Comparison of ENCODE assay signal across 9 cellular contexts in the genomic region with DNA sequence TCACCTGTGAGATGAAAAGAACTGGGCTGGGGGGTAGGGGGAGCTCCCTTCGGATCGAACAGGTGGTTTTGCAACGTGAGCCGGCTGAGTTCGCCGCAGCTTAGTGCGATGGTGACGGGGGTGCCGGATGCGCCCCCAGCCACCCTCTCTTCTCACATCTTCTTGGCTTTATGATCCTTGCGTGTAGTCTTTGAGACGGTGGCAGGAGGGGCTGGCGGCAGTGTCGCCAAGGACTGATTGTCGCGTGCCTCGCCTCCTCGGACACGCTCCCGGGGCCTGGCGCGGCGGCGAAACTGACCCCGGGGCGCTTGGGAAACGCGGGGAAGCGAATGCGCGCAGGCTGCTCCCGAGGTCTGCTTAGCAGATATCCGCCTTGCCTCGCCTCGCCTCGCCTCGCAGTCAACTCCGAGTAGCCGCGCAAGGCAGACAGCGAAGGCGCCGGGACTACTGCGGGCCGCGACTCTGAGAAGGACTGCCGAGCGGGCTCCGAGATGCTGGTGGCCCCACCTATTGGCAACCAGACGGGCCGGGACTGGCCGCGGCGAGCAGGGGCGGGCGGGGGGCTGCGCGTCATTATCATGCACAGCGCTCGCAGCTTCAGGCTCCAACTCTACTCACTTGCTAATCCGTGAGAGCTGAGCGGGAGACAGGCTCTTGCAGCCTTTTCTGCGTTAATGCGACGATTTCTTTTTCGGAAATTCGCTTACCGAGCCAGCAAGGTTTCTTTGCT. TPM values are rescaled to one million over a fixed set of nuclear protein-coding genes. Genes with fewer than 3 reads are reported as not detected.
DNase-seq lines count a peak whose midpoint lies in the region; ATAC-seq and TF ChIP-seq lines count a peak whose summit lies in the region.
"Had no signal": no experiment of that assay in that cellular context is flagged by ENCODE, and none has a peak within 500 bp of the region (broad histone marks: within the 10 kb centered on the region; RNA-seq: fewer than 3 reads in every experiment).

No MANE protein-coding gene starts in this region.

- H3K9me3 ChIP-seq in esophagus squamous epithelium, result no peaks in the 10 kb centered on the region

- peaks cover 0 to 74% (median 5%) of the 10 kb centered on the region in 4 donors for H3K27me3 ChIP-seq in esophagus squamous epithelium

- peaks cover 0 to 4% of the 10 kb centered on the region in 2 donors for H3K36me3 Mint-ChIP-seq in activated T-cell treated with anti-CD3 and anti-CD28 coated beads, Interleukin-2, amount 50 U/mL, for 72 hours (ENCODE audit: insufficient read depth in 2 of 2)

- H3K4me1 Mint-ChIP-seq in activated T-cell treated with anti-CD3 and anti-CD28 coated beads, Interleukin-2, amount 50 U/mL, for 72 hours (ENCODE audit: low read depth), result peaks cover 8% of the 10 kb centered on the region

- no peak for ATAC-seq in activated T-cell treated with anti-CD3 and anti-CD28 coated beads, Interleukin-2, amount 50 U/mL, for 72 hours (replicated peaks in 1 of 2)
- ATAC-seq in GM18907 (IDR thresholded peaks at IDR 0.05; ENCODE audit: unreplicated experiment), result no peak

- peak overlapping the region; percentile 11 to 61 (median 43) for H3K4me3 ChIP-seq in esophagus squamous epithelium

- peak overlapping the region; percentile 15 to 47 for H3K4me3 Mint-ChIP-seq in activated T-cell treated with anti-CD3 and anti-CD28 coated beads, Interleukin-2, amount 50 U/mL, for 72 hours

- intact Hi-C loops in esophagus squamous epithelium (cut with DNase I), result no loop called here

- WGBS in esophagus squamous epithelium, 2 donors, result 5 to 13% methylated on average over 17 to 24 of the region's 68 CpGs

- peaks cover 33% of the 10 kb centered on the region for H3K27me3 Mint-ChIP-seq in activated T-cell treated with anti-CD3 and anti-CD28 coated beads, Interleukin-2, amount 50 U/mL, for 72 hours (ENCODE audit: low read depth)

- H3K27ac ChIP-seq in esophagus squamous epithelium, result no peak overlapping the region

- no peak for TF ChIP-seq POLR2A in esophagus squamous epithelium (IDR thresholded peaks at IDR 0.05)

- H3K27ac Mint-ChIP-seq in activated T-cell treated with anti-CD3 and anti-CD28 coated beads, Interleukin-2, amount 50 U/mL, for 72 hours, result no peak overlapping the region

- no peak for TF ChIP-seq CTCF in esophagus squamous epithelium (IDR thresholded peaks at IDR 0.05)

- peaks cover 11 to 29% (median 23%) of the 10 kb centered on the region in 3 donors for H3K4me1 ChIP-seq in esophagus squamous epithelium

- no peaks in the 10 kb centered on the region for H3K9me3 Mint-ChIP-seq in activated T-cell treated with anti-CD3 and anti-CD28 coated beads, Interleukin-2, amount 50 U/mL, for 72 hours

- DNase-seq in activated T-cell treated with anti-CD3 and anti-CD28 coated beads, Interleukin-2, amount 50 U/mL, for 72 hours, result no peak
- no peak for DNase-seq in activated T-cell treated with anti-CD3 and anti-CD28 coated beads, Interleukin-2, amount 50 U/mL, for 48 hours
- DNase-seq in esophagus squamous epithelium (lab: John Stamatoyannopoulos, UW), result no peak
- DNase-seq in mucosa of gallbladder (ENCODE audit: low spot score), result peak; percentile 14
- no peak for DNase-seq in NCI-H2196 treated with DMSO at 0.1 percent for 48 hours (lab: John Stamatoyannopoulos, UW; ENCODE audit: unreplicated experiment)
- DNase-seq in activated CD8-positive, alpha-beta memory T cell treated with anti-CD3 and anti-CD28 coated beads for 24 hours, result no peak
- DNase-seq: DND-41 had no signal

- H3K36me3 ChIP-seq in esophagus squamous epithelium, result no peaks in the 10 kb centered on the region

TF ChIP-seq in PFSK-1, 5 proteins besides CTCF, POLR2A, EP300 and RAD21:
- TF ChIP-seq, protein P1, sequence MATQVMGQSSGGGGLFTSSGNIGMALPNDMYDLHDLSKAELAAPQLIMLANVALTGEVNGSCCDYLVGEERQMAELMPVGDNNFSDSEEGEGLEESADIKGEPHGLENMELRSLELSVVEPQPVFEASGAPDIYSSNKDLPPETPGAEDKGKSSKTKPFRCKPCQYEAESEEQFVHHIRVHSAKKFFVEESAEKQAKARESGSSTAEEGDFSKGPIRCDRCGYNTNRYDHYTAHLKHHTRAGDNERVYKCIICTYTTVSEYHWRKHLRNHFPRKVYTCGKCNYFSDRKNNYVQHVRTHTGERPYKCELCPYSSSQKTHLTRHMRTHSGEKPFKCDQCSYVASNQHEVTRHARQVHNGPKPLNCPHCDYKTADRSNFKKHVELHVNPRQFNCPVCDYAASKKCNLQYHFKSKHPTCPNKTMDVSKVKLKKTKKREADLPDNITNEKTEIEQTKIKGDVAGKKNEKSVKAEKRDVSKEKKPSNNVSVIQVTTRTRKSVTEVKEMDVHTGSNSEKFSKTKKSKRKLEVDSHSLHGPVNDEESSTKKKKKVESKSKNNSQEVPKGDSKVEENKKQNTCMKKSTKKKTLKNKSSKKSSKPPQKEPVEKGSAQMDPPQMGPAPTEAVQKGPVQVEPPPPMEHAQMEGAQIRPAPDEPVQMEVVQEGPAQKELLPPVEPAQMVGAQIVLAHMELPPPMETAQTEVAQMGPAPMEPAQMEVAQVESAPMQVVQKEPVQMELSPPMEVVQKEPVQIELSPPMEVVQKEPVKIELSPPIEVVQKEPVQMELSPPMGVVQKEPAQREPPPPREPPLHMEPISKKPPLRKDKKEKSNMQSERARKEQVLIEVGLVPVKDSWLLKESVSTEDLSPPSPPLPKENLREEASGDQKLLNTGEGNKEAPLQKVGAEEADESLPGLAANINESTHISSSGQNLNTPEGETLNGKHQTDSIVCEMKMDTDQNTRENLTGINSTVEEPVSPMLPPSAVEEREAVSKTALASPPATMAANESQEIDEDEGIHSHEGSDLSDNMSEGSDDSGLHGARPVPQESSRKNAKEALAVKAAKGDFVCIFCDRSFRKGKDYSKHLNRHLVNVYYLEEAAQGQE (IDR thresholded peaks at IDR 0.05; ENCODE audit: insufficient read depth in 1 of 2, low read depth in 2 of 2, low read length in 2 of 2), result no peak
- TF ChIP-seq FOXP2 (optimal IDR thresholded peaks at IDR 0.05; ENCODE audit: borderline replicate concordance, extremely low read depth, extremely low read length, insufficient read depth) (no peak), POLR2AphosphoS5 (IDR thresholded peaks at IDR 0.05; ENCODE audit: low read depth, low read length) (peak; percentile 47; the same call in 1 of the 2 replicates), TAF1 (IDR thresholded peaks at IDR 0.05; ENCODE audit: borderline replicate concordance, insufficient read depth, low read length) (peak; percentile 33; the same call in 1 of the 2 replicates), SIN3A (IDR thresholded peaks at IDR 0.05; ENCODE audit: borderline replicate concordance, insufficient read depth, low read length) (no peak)

RNA-seq across cellular contexts. Expression of a gene that starts 1.5 kb away (rescaled TPM):
- total RNA-seq in activated T-cell treated with anti-CD3 and anti-CD28 coated beads, Interleukin-2, amount 50 U/mL, for 72 hours, result not detected
- 0.16 TPM for polyA plus RNA-seq in PFSK-1 (2012; ENCODE audit: insufficient read length, low read depth)
- total RNA-seq in esophagus squamous epithelium, result not detected
- 0.03 TPM for total RNA-seq in mucosa of gallbladder
